Comparison of ENCODE assay signal across 16 cellular contexts in the genomic region with DNA sequence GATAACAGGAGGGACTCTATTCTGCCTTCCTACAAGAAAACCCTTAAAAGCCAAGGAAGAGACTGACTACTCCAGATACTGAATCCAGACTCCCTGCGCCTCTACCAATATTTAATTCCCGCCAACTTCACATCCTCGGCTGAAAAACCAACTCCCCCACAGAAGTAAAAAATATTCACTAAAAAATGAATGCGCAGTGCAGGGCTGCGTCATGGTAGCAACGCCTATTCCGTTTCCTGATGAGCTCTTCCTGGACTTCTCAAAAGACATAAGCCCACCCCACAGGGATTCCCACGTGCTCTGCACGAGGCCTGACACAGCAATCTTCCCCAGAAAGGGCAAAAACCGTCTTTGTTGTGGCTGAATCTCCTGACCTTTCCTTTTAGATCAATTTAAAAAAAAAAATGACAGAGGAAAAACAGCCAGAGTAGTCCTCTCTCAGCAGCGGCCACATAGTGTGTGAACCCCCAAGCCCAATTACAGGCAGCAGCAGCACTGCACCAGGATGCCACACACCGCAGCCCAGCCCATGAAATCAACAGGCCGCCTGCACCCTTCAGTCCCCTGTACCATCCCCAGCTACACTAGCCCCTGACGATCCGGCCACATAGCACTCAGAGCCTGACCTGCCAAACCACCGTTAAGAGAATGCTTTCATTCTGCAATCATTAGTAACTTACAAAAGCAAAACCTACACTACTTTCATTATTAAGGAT. TPM values are rescaled to one million over a fixed set of nuclear protein-coding genes. Genes with fewer than 3 reads are reported as not detected.
DNase-seq lines count a peak whose midpoint lies in the region; ATAC-seq and TF ChIP-seq lines count a peak whose summit lies in the region.
"Had no signal": no experiment of that assay in that cellular context is flagged by ENCODE, and none has a peak within 500 bp of the region (broad histone marks: within the 10 kb centered on the region; RNA-seq: fewer than 3 reads in every experiment).

No MANE protein-coding gene starts in this region.

- no peaks in the 10 kb centered on the region for H3K4me1 ChIP-seq in naive thymus-derived CD4-positive, alpha-beta T cell (ENCODE audit: control insufficient read depth in 2 of 2, insufficient read depth in 2 of 2, low read length in 2 of 2)
- H3K4me1 ChIP-seq: SJSA1 had no signal

- no peaks in the 10 kb centered on the region for H3K27me3 Mint-ChIP-seq in activated CD8-positive, alpha-beta T cell treated with anti-CD3 and anti-CD28 coated beads, Interleukin-2, amount 10 ng/mL, durations not matched to agents 7 days and 5 days (ENCODE audit: low read depth)
- H3K27me3 Mint-ChIP-seq in activated CD8-positive, alpha-beta T cell treated with anti-CD3 and anti-CD28 coated beads for 36 hours = no peaks in the 10 kb centered on the region
- peaks cover 4% of the 10 kb centered on the region for H3K27me3 Mint-ChIP-seq in glutamatergic neuron (ENCODE audit: unreplicated experiment)
- H3K27me3 Mint-ChIP-seq in activated CD4-positive, alpha-beta T cell treated with anti-CD3 and anti-CD28 coated beads, Interleukin-2, amount 10 ng/mL, durations not matched to agents 24 days and 14 days = no peaks in the 10 kb centered on the region
- no peaks in the 10 kb centered on the region for H3K27me3 Mint-ChIP-seq in naive thymus-derived CD4-positive, alpha-beta T cell

- CTCF ChIA-PET in activated CD8-positive, alpha-beta T cell treated with anti-CD3 and anti-CD28 coated beads, Interleukin-2, amount 10 ng/mL, durations not matched to agents 7 days and 5 days (lab: Charles Lee) = no interaction called here
- CTCF ChIA-PET in activated CD8-positive, alpha-beta T cell treated with anti-CD3 and anti-CD28 coated beads for 36 hours (lab: Charles Lee) = no interaction called here
- CTCF ChIA-PET in naive thymus-derived CD4-positive, alpha-beta T cell (lab: Charles Lee) = interaction anchor here (0.5 kb wide), 1 partner anchor 1669 kb away, joined by 4 read pairs; no protein-coding TSS in a partner anchor

- H3K27ac ChIP-seq in naive thymus-derived CD4-positive, alpha-beta T cell (ENCODE audit: low read depth, low read length) = no peak overlapping the region
- H3K27ac ChIP-seq: 22Rv1, SJSA1 had no signal

- peak overlapping the region; percentile 64 for H3K27ac Mint-ChIP-seq in activated CD8-positive, alpha-beta T cell treated with anti-CD3 and anti-CD28 coated beads, Interleukin-2, amount 10 ng/mL, durations not matched to agents 7 days and 5 days
- H3K27ac Mint-ChIP-seq in activated CD8-positive, alpha-beta T cell treated with anti-CD3 and anti-CD28 coated beads for 36 hours = no peak overlapping the region
- H3K27ac Mint-ChIP-seq in glutamatergic neuron (ENCODE audit: unreplicated experiment) = peak overlapping the region; percentile 33
- no peak overlapping the region for H3K27ac Mint-ChIP-seq in activated CD4-positive, alpha-beta T cell treated with anti-CD3 and anti-CD28 coated beads, Interleukin-2, amount 10 ng/mL, durations not matched to agents 24 days and 14 days
- H3K27ac Mint-ChIP-seq in naive thymus-derived CD4-positive, alpha-beta T cell = peak overlapping the region in 3 of 9 donors; percentile 38 to 61 (median 45)

- H3K9me3 ChIP-seq in naive thymus-derived CD4-positive, alpha-beta T cell (ENCODE audit: control insufficient read depth in 2 of 3, low read length in 3 of 3) = no peaks in the 10 kb centered on the region
- H3K9me3 ChIP-seq: SJSA1 had no signal

- in situ Hi-C loops in SK-MEL-5 (cut with HindIII; ENCODE audit: low pct_unique_long_range_greater_than_20kb, low sequenced_read_pairs) = no loop called here

- H3K4me3 ChIP-seq in naive thymus-derived CD4-positive, alpha-beta T cell (ENCODE audit: low read length) = no peak overlapping the region
- H3K4me3 ChIP-seq: GM12878, SJSA1 had no signal

- no peaks in the 10 kb centered on the region for H3K27me3 ChIP-seq in naive thymus-derived CD4-positive, alpha-beta T cell (ENCODE audit: control insufficient read depth in 2 of 2, insufficient read depth in 2 of 2, low read length in 2 of 2)
- H3K27me3 ChIP-seq: SJSA1 had no signal

- no peaks in the 10 kb centered on the region for H3K9me3 Mint-ChIP-seq in activated CD8-positive, alpha-beta T cell treated with anti-CD3 and anti-CD28 coated beads, Interleukin-2, amount 10 ng/mL, durations not matched to agents 7 days and 5 days (ENCODE audit: insufficient read depth)
- no peaks in the 10 kb centered on the region for H3K9me3 Mint-ChIP-seq in activated CD8-positive, alpha-beta T cell treated with anti-CD3 and anti-CD28 coated beads for 36 hours
- H3K9me3 Mint-ChIP-seq in glutamatergic neuron (ENCODE audit: unreplicated experiment) = peaks cover 6% of the 10 kb centered on the region
- no peaks in the 10 kb centered on the region for H3K9me3 Mint-ChIP-seq in activated CD4-positive, alpha-beta T cell treated with anti-CD3 and anti-CD28 coated beads, Interleukin-2, amount 10 ng/mL, durations not matched to agents 24 days and 14 days
- peaks cover 0 to 2% (median 0%) of the 10 kb centered on the region in 11 donors for H3K9me3 Mint-ChIP-seq in naive thymus-derived CD4-positive, alpha-beta T cell

- intact Hi-C loops in activated CD8-positive, alpha-beta T cell treated with anti-CD3 and anti-CD28 coated beads for 36 hours (cut with micrococcal nuclease) = no loop called here
- intact Hi-C loops in activated CD4-positive, alpha-beta T cell treated with anti-CD3 and anti-CD28 coated beads, Interleukin-2, amount 10 ng/mL, durations not matched to agents 24 days and 14 days (cut with micrococcal nuclease) = no loop called here
- intact Hi-C loops in naive thymus-derived CD4-positive, alpha-beta T cell (cut with micrococcal nuclease) = no loop called here

- no peak for TF ChIP-seq CTCF in activated CD8-positive, alpha-beta T cell treated with anti-CD3 and anti-CD28 coated beads for 36 hours (IDR thresholded peaks at IDR 0.05)
- TF ChIP-seq CTCF in glutamatergic neuron (IDR thresholded peaks at IDR 0.05; ENCODE audit: partially characterized antibody, unreplicated experiment) = no peak

- H3K4me1 Mint-ChIP-seq in activated CD8-positive, alpha-beta T cell treated with anti-CD3 and anti-CD28 coated beads, Interleukin-2, amount 10 ng/mL, durations not matched to agents 7 days and 5 days (ENCODE audit: low read depth) = no peaks in the 10 kb centered on the region
- peaks cover 9% of the 10 kb centered on the region for H3K4me1 Mint-ChIP-seq in activated CD8-positive, alpha-beta T cell treated with anti-CD3 and anti-CD28 coated beads for 36 hours (ENCODE audit: low read depth)
- peaks cover 7% of the 10 kb centered on the region for H3K4me1 Mint-ChIP-seq in glutamatergic neuron (ENCODE audit: low read depth, unreplicated experiment)
- H3K4me1 Mint-ChIP-seq in activated CD4-positive, alpha-beta T cell treated with anti-CD3 and anti-CD28 coated beads, Interleukin-2, amount 10 ng/mL, durations not matched to agents 24 days and 14 days = peaks cover 6% of the 10 kb centered on the region
- H3K4me1 Mint-ChIP-seq in naive thymus-derived CD4-positive, alpha-beta T cell = peaks cover 4 to 22% (median 15%) of the 10 kb centered on the region in 7 donors

- POLR2A ChIA-PET in activated CD8-positive, alpha-beta T cell treated with anti-CD3 and anti-CD28 coated beads, Interleukin-2, amount 10 ng/mL, durations not matched to agents 7 days and 5 days (lab: Charles Lee) = no interaction called here
- POLR2A ChIA-PET in activated CD8-positive, alpha-beta T cell treated with anti-CD3 and anti-CD28 coated beads for 36 hours (lab: Charles Lee) = interaction anchor here (0.9 kb wide), 1 partner anchor 8 kb away, joined by 3 read pairs; no protein-coding TSS in a partner anchor
- POLR2A ChIA-PET in naive thymus-derived CD4-positive, alpha-beta T cell (lab: Charles Lee) = interaction anchor here (0.6 kb wide), 1 partner anchor 16 kb away, joined by 4 read pairs; no protein-coding TSS in a partner anchor

- H3K36me3 Mint-ChIP-seq in activated CD8-positive, alpha-beta T cell treated with anti-CD3 and anti-CD28 coated beads, Interleukin-2, amount 10 ng/mL, durations not matched to agents 7 days and 5 days (ENCODE audit: low read depth) = peaks cover 35% of the 10 kb centered on the region
- peaks cover 19% of the 10 kb centered on the region for H3K36me3 Mint-ChIP-seq in activated CD8-positive, alpha-beta T cell treated with anti-CD3 and anti-CD28 coated beads for 36 hours (ENCODE audit: low read depth)
- H3K36me3 Mint-ChIP-seq in glutamatergic neuron (ENCODE audit: unreplicated experiment) = peaks cover 10% of the 10 kb centered on the region
- peaks cover 34% of the 10 kb centered on the region for H3K36me3 Mint-ChIP-seq in activated CD4-positive, alpha-beta T cell treated with anti-CD3 and anti-CD28 coated beads, Interleukin-2, amount 10 ng/mL, durations not matched to agents 24 days and 14 days (ENCODE audit: low read depth)
- H3K36me3 Mint-ChIP-seq in naive thymus-derived CD4-positive, alpha-beta T cell = peaks cover 9 to 28% (median 15%) of the 10 kb centered on the region in 5 donors

- no peak overlapping the region for H3K4me3 Mint-ChIP-seq in activated CD8-positive, alpha-beta T cell treated with anti-CD3 and anti-CD28 coated beads, Interleukin-2, amount 10 ng/mL, durations not matched to agents 7 days and 5 days
- no peak overlapping the region for H3K4me3 Mint-ChIP-seq in activated CD8-positive, alpha-beta T cell treated with anti-CD3 and anti-CD28 coated beads for 36 hours
- H3K4me3 Mint-ChIP-seq in glutamatergic neuron (ENCODE audit: unreplicated experiment) = no peak overlapping the region
- H3K4me3 Mint-ChIP-seq in activated CD4-positive, alpha-beta T cell treated with anti-CD3 and anti-CD28 coated beads, Interleukin-2, amount 10 ng/mL, durations not matched to agents 24 days and 14 days = no peak overlapping the region
- no peak overlapping the region for H3K4me3 Mint-ChIP-seq in naive thymus-derived CD4-positive, alpha-beta T cell

- ATAC-seq in activated CD8-positive, alpha-beta T cell treated with anti-CD3 and anti-CD28 coated beads, Interleukin-2, amount 10 ng/mL, durations not matched to agents 7 days and 5 days = no peak
- no peak for ATAC-seq in activated CD8-positive, alpha-beta T cell treated with anti-CD3 and anti-CD28 coated beads for 36 hours
- ATAC-seq in naive thymus-derived CD4-positive, alpha-beta T cell = no peak
- ATAC-seq: GM12878 had no signal

- no peak for DNase-seq in activated CD8-positive, alpha-beta T cell treated with anti-CD3 and anti-CD28 coated beads, Interleukin-2, amount 10 ng/mL, durations not matched to agents 7 days and 5 days
- no peak for DNase-seq in activated CD8-positive, alpha-beta T cell treated with anti-CD3 and anti-CD28 coated beads for 36 hours
- DNase-seq in SK-MEL-5 (ENCODE audit: low read depth, low spot score) (peak; percentile 34), glutamatergic neuron (no peak), putamen (ENCODE audit: low spot score) (peak; percentile 44)
- no peak for DNase-seq in activated CD4-positive, alpha-beta T cell treated with anti-CD3 and anti-CD28 coated beads, Interleukin-2, amount 10 ng/mL, durations not matched to agents 24 days and 14 days
- DNase-seq in naive thymus-derived CD4-positive, alpha-beta T cell = no peak
- no peak for DNase-seq in stimulated activated CD4-positive, alpha-beta T cell treated with anti-CD3 and anti-CD28 coated beads, Interleukin-15, amount 100 ng/mL, for 24 hours
- DNase-seq: GDM1, HCEC 1CT, NCI-H187, NCI-H345, NCI-H526 had no signal

- H3K36me3 ChIP-seq in naive thymus-derived CD4-positive, alpha-beta T cell (ENCODE audit: control insufficient read depth in 2 of 3, insufficient read depth in 3 of 3, low read length in 3 of 3) = peaks cover 11 to 72% (median 13%) of the 10 kb centered on the region in 3 experiments

RNA-seq across cellular contexts. Expression of a gene that starts 23.9 kb away (rescaled TPM):
- 100 to 1,000 TPM in 1 of 2 experiments, 10 to 100 TPM in 1; 91.7 to 101 TPM for total RNA-seq in activated CD8-positive, alpha-beta T cell treated with anti-CD3 and anti-CD28 coated beads, Interleukin-2, amount 10 ng/mL, durations not matched to agents 7 days and 5 days
- total RNA-seq in activated CD8-positive, alpha-beta T cell treated with anti-CD3 and anti-CD28 coated beads for 36 hours = 10 to 100 TPM; 80.8 to 81.7 TPM
- 25.3 and 26.4 TPM in 2 replicates for total RNA-seq in SK-MEL-5 (2014; rRNA removed; shearing (Covaris generic))
- polyA plus RNA-seq in SK-MEL-5 (2015; cell fraction: cytosol; rRNA removed) = 17.7 and 18.3 TPM in 2 replicates
- polyA plus RNA-seq in SK-MEL-5 (2015; cell fraction: nucleus; rRNA removed) = 76.6 and 131 TPM in 2 replicates
- total RNA-seq in glutamatergic neuron (ENCODE audit: unreplicated experiment) = 65.4 TPM
- 76.1 and 91.0 TPM in 2 replicates for total RNA-seq in activated CD4-positive, alpha-beta T cell treated with anti-CD3 and anti-CD28 coated beads, Interleukin-2, amount 10 ng/mL, durations not matched to agents 24 days and 14 days
- total RNA-seq in naive thymus-derived CD4-positive, alpha-beta T cell = 100 to 1,000 TPM in 2 of 5 experiments, 10 to 100 TPM in 3; 82.9 to 110 (median 85.3) TPM
- 10 to 100 TPM; 20.0 to 29.6 TPM for polyA plus RNA-seq in naive thymus-derived CD4-positive, alpha-beta T cell

Comparison
In these comparisons a context has a peak if more than half of its experiments do, and no peak if none do; other contexts are left out.
1. H3K27ac Mint-ChIP-seq: peak in activated CD8-positive, alpha-beta T cell treated with anti-CD3 and anti-CD28 coated beads, Interleukin-2, amount 10 ng/mL, durations not matched to agents 7 days and 5 days (single experiment) and glutamatergic neuron (single experiment); none in activated CD8-positive, alpha-beta T cell treated with anti-CD3 and anti-CD28 coated beads for 36 hours (single experiment) and activated CD4-positive, alpha-beta T cell treated with anti-CD3 and anti-CD28 coated beads, Interleukin-2, amount 10 ng/mL, durations not matched to agents 24 days and 14 days (single experiment).
2. DNase-seq: peak in SK-MEL-5 (single experiment) and putamen (single experiment); none in activated CD8-positive, alpha-beta T cell treated with anti-CD3 and anti-CD28 coated beads, Interleukin-2, amount 10 ng/mL, durations not matched to agents 7 days and 5 days (single experiment), activated CD8-positive, alpha-beta T cell treated with anti-CD3 and anti-CD28 coated beads for 36 hours (single experiment), glutamatergic neuron (single experiment), activated CD4-positive, alpha-beta T cell treated with anti-CD3 and anti-CD28 coated beads, Interleukin-2, amount 10 ng/mL, durations not matched to agents 24 days and 14 days (single experiment), naive thymus-derived CD4-positive, alpha-beta T cell (0 of 9) and stimulated activated CD4-positive, alpha-beta T cell treated with anti-CD3 and anti-CD28 coated beads, Interleukin-15, amount 100 ng/mL, for 24 hours (single experiment).